Comparison of ENCODE assay signal across 8 cellular contexts in the genomic region with DNA sequence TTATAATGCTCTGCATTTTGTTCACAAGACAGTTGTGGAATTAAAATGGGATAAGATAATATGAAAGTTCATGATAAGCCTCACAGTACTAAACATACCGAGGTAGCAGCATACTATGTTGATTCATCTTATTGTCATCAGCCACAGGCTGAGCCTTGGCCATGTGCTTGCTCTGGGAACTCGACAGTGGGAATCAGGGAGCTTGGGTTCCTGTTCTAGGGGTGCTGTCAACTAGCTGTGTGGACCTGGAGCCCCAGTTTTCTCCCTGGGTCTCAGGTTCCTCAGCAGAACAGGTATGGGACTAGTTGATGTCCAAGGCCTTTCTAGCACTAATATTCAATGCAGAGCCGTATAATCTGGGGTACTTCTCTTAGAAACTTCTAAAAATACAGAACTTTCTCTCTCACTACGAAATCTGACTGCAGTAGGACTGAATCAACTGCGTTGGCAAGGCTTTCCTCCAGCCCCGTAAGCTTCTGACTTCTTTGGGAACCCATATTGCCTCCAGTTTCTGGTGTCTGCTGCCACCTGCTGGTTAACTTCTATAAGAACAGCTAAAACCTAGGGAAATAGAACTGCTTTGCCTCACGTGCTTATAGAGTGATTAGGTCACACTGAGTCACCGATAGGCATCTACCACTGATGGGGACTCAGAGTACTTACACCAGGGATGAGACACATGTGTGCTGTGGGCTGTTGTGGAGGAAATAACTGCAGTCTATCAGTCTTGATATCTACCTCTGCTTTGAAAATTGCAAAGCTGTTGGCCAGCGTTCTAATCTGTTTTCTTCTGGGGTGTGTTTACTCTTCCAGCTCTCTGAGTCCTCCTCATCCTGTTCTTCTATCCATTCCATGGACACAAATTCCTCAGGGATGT.
A peak's percentile ranks its signal among the peaks of the same experiment; 100 is the strongest.
DNase-seq lines count a peak whose midpoint lies in the region; ATAC-seq lines count a peak whose summit lies in the region.

No MANE protein-coding gene starts in this region.

- ATAC-seq in HG03196 (IDR thresholded peaks at IDR 0.05; ENCODE audit: unreplicated experiment) (peak; percentile 44), left colon (peak; percentile 89)

- peak; percentile 39 for DNase-seq in NK-92 treated with Interleukin-12 subunit alpha and Interleukin-12 subunit beta, amount 100 ng/mL, for 24 hours (lab: John Stamatoyannopoulos, UW)
- no peak for DNase-seq in NK-92 (lab: John Stamatoyannopoulos, UW; ENCODE audit: unreplicated experiment)
- peak; percentile 95 for DNase-seq in NCI-H460 (ENCODE audit: extremely low read depth, low read depth)
- peak; percentile 39 for DNase-seq in activated CD4-positive, alpha-beta T cell treated with anti-CD3 and anti-CD28 coated beads for 1 hour
- peak; percentile 16 to 83 for DNase-seq in cerebellar nuclear complex (lab: John Stamatoyannopoulos, UW)
- DNase-seq in left colon = peak; percentile 52 to 65
- DNase-seq in stimulated activated CD4-positive, alpha-beta T cell treated with anti-CD3 and anti-CD28 coated beads, Interleukin-1b, Interleukin-23, amount 100 ng/mL, for 48 hours = peak; percentile 75

- intact Hi-C loops in left colon (cut with DNase I, micrococcal nuclease) = loop anchor here (5.0 to 10.0 kb wide), 3 partner anchors 111 to 264 kb away; partner anchors contain the start of genes APOBEC4 (in 2 of the 2) and RGL1 (in 1 of the 2)
